12 cellular contexts compared by ENCODE assay signal in genomic region chr19:33413868-33414666, GRCh38.
"Had no signal": no experiment of that assay in that cellular context is flagged by ENCODE, and none has a peak within 500 bp of the region (broad histone marks: within the 10 kb centered on the region; RNA-seq: fewer than 3 reads in every experiment).

No MANE protein-coding gene starts in this region.

- H3K9me3 ChIP-seq: left lung, lower lobe of right lung, neutrophil, sigmoid colon, thoracic aorta, tibial nerve, upper lobe of left lung had no signal

- H3K27me3 ChIP-seq: dorsolateral prefrontal cortex, left lung, neutrophil, sigmoid colon, tibial nerve, upper lobe of left lung had no signal

- ATAC-seq: left lung; lower lobe of right lung; natural killer cell; stimulated activated naive B cell treated with anti-CD40 and anti-IgM and Interleukin-4, amounts not matched to agents 10 μg/mL and 1 μg/mL and 100 μg/mL, for 72 hours had no signal

- H3K4me3 ChIP-seq: dorsolateral prefrontal cortex, left lung, lower lobe of right lung, sigmoid colon, thoracic aorta, tibial nerve, upper lobe of left lung had no signal

- H2AFZ ChIP-seq: parathyroid adenoma had no signal

- H3K36me3 ChIP-seq: neutrophil, thoracic aorta had no signal

- DNase-seq: effector CD4-positive, alpha-beta T cell; lower lobe of right lung; natural killer cell; sigmoid colon; stimulated activated naive B cell treated with anti-CD40 and anti-IgM and Interleukin-4, amounts not matched to agents 10 μg/mL and 1 μg/mL and 100 μg/mL, for 72 hours had no signal

- H3K27ac ChIP-seq: left lung, lower lobe of right lung, neutrophil, parathyroid adenoma, sigmoid colon, thoracic aorta, tibial nerve, upper lobe of left lung had no signal

- H3K4me1 ChIP-seq: lower lobe of right lung, parathyroid adenoma had no signal
